ENCODE assay signal across 20 cellular contexts in the genomic region with DNA sequence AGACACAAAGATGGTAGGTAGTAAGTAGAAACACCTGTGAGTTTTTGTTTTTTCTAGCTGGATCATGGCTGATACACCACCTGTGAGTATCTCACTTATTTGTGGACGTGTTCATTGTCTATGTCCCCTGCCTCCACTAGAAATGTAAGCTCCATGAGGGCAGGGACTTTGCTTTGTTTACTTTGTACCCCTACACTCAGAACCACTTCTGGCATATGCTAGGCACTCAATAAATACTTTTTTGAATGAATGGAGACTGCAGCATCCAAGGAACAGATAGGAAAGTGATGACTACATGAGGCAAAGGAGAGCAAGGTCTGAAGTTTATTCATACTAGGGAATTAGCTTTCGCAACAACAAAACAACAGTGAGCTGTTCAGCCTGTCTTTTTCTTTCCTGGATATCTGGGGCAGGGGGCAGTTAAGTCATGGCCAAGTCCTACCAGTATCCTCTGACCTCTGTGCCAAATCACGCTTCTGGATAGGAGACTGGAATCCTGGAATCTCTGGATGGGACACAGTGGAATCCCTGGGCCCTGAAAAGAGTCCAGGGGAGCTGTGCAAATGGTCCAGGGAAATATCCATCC. TPM values are rescaled to one million over a fixed set of nuclear protein-coding genes. Genes with fewer than 3 reads are reported as not detected.
DNase-seq lines count a peak whose midpoint lies in the region; ATAC-seq and TF ChIP-seq lines count a peak whose summit lies in the region.
"Had no signal": no experiment of that assay in that cellular context is flagged by ENCODE, and none has a peak within 500 bp of the region (broad histone marks: within the 10 kb centered on the region; RNA-seq: fewer than 3 reads in every experiment).

No MANE protein-coding gene starts in this region.

- H3K14ac ChIP-seq in IMR-90 (replicated peaks; ENCODE audit: low read depth, low read length) (no peak overlapping the region), trophoblast cell (ENCODE audit: low read length) (no peak overlapping the region)

- H3K36me3 ChIP-seq in IMR-90 (ENCODE audit: control insufficient read depth, insufficient read depth, low read length), result no peaks in the 10 kb centered on the region
- H3K36me3 ChIP-seq in adipocyte (ENCODE audit: control insufficient read depth, insufficient read depth, low read length, severe bottlenecking), result no peaks in the 10 kb centered on the region
- no peaks in the 10 kb centered on the region for H3K36me3 ChIP-seq in trophoblast cell (ENCODE audit: control insufficient read depth in 1 of 2, insufficient read depth in 2 of 2, low read length in 2 of 2)
- H3K36me3 ChIP-seq: HAP-1 had no signal

- H3K23ac ChIP-seq in IMR-90 (ENCODE audit: low read depth, low read length), result no peak overlapping the region
- no peak overlapping the region for H3K23ac ChIP-seq in trophoblast cell (ENCODE audit: low read length)

- H3K9me3 ChIP-seq in IMR-90 (ENCODE audit: control insufficient read depth, insufficient read depth, low read length) (no peaks in the 10 kb centered on the region), adipocyte (ENCODE audit: control insufficient read depth, low read length) (no peaks in the 10 kb centered on the region), trophoblast cell (ENCODE audit: insufficient read depth, low read depth, low read length) (no peaks in the 10 kb centered on the region)
- H3K9me3 ChIP-seq: A549, HAP-1 had no signal

- H3K36me3 Mint-ChIP-seq in activated naive CD4-positive, alpha-beta T cell treated with anti-CD3 and anti-CD28 coated beads, Interleukin-2, amount 10 ng/mL, durations not matched to agents 7 days and 5 days, result no peaks in the 10 kb centered on the region
- H3K36me3 Mint-ChIP-seq in osteocyte (ENCODE audit: unreplicated experiment), result no peaks in the 10 kb centered on the region
- H3K36me3 Mint-ChIP-seq: CD14-positive monocyte; CD8-positive, alpha-beta T cell had no signal

- no peak overlapping the region for H3K27ac Mint-ChIP-seq in activated naive CD4-positive, alpha-beta T cell treated with anti-CD3 and anti-CD28 coated beads, Interleukin-2, amount 10 ng/mL, durations not matched to agents 7 days and 5 days
- H3K27ac Mint-ChIP-seq in osteocyte (ENCODE audit: unreplicated experiment), result no peak overlapping the region
- H3K27ac Mint-ChIP-seq: CD14-positive monocyte; CD8-positive, alpha-beta T cell; HFFc6 had no signal

- H3K27me3 ChIP-seq in IMR-90 (ENCODE audit: control insufficient read depth, insufficient read depth, low read length) (peaks cover 60% of the 10 kb centered on the region), adipocyte (replicated peaks; ENCODE audit: control insufficient read depth, insufficient read depth, low read length) (no peaks in the 10 kb centered on the region), trophoblast cell (ENCODE audit: insufficient read depth, low read length) (no peaks in the 10 kb centered on the region)

- H3K4me2 ChIP-seq in IMR-90 (ENCODE audit: low read depth, low read length) (no peak overlapping the region), trophoblast cell (ENCODE audit: low read length) (no peak overlapping the region)
- H3K4me2 ChIP-seq: A549 had no signal

- CTCF ChIA-PET in IMR-90 (lab: Yijun Ruan, JAX), result interaction anchor here (0.7 to 0.8 kb wide), 2 partner anchors 16 to 54 kb away, joined by 3 read pairs; no protein-coding TSS in a partner anchor
- CTCF ChIA-PET in activated naive CD4-positive, alpha-beta T cell treated with anti-CD3 and anti-CD28 coated beads, Interleukin-2, amount 10 ng/mL, durations not matched to agents 7 days and 5 days (lab: Charles Lee), result interaction anchor here (1.6 to 5.7 kb wide), 3 partner anchors 9 to 53 kb away, joined by 3 to 28 read pairs (median 11); a partner anchor contains a TSS

- H3K79me1 ChIP-seq in IMR-90 (ENCODE audit: low read depth in 1 of 2, low read length in 2 of 2) (no peaks in the 10 kb centered on the region), trophoblast cell (ENCODE audit: low read length) (no peaks in the 10 kb centered on the region)

- no peak for TF ChIP-seq RAD21 in IMR-90 (IDR thresholded peaks at IDR 0.05; ENCODE audit: low read length)

- H2AK9ac ChIP-seq in IMR-90 (replicated peaks; ENCODE audit: low read depth, low read length, poor library complexity), result no peak overlapping the region

- no peaks in the 10 kb centered on the region for H3K9me3 Mint-ChIP-seq in activated naive CD4-positive, alpha-beta T cell treated with anti-CD3 and anti-CD28 coated beads, Interleukin-2, amount 10 ng/mL, durations not matched to agents 7 days and 5 days
- H3K9me3 Mint-ChIP-seq in osteocyte (ENCODE audit: unreplicated experiment), result no peaks in the 10 kb centered on the region
- H3K9me3 Mint-ChIP-seq: CD8-positive, alpha-beta T cell; HFFc6 had no signal

- H2AK5ac ChIP-seq in IMR-90 (ENCODE audit: low read depth, low read length) (no peak overlapping the region), trophoblast cell (ENCODE audit: low read length) (no peak overlapping the region)

- dilution Hi-C loops in IMR-90 (cut with HindIII; ENCODE audit: low sequenced_read_pairs, unreplicated experiment), result no loop called here

- DNase-seq in IMR-90 (no peak), adipocyte (ENCODE audit: low read depth) (peak; percentile 23), fibroblast of gingiva (ENCODE audit: low read depth) (peak; percentile 12), trophoblast cell (peak; percentile 52 to 75), osteocyte (ENCODE audit: extremely low spot score, unreplicated experiment) (no peak), T1000 (lab: John Stamatoyannopoulos, UW) (no peak)
- no peak for DNase-seq in activated naive CD4-positive, alpha-beta T cell treated with anti-CD3 and anti-CD28 coated beads, Interleukin-2, amount 10 ng/mL, durations not matched to agents 7 days and 5 days
- DNase-seq: CD8-positive, alpha-beta T cell; COR-L47; DND-41; GDM1; HFFc6 had no signal

- H4K12ac ChIP-seq in trophoblast cell (ENCODE audit: low read depth, low read length), result no peak overlapping the region

- no peaks in the 10 kb centered on the region for H4K20me1 ChIP-seq in IMR-90 (ENCODE audit: insufficient read depth, low read length)

- H3K9ac ChIP-seq in IMR-90 (ENCODE audit: low read depth, low read length) (no peak overlapping the region), adipocyte (ENCODE audit: low read length) (no peak overlapping the region), trophoblast cell (ENCODE audit: low read length) (no peak overlapping the region)

- no CpG with 5 or more reads among the region's 3 CpGs for WGBS in IMR-90 (ENCODE audit: extremely low coverage in 2 of 2, insufficient read length in 1 of 2), 2 experiments
- no CpG with 5 or more reads among the region's 3 CpGs for WGBS in trophoblast cell (ENCODE audit: extremely low coverage, insufficient coverage, insufficient read length)

- H3K27ac ChIP-seq in IMR-90 (ENCODE audit: insufficient read depth, low read length), result no peak overlapping the region
- H3K27ac ChIP-seq in trophoblast cell (ENCODE audit: low read depth, low read length), result no peak overlapping the region
- H3K27ac ChIP-seq: A549 had no signal

- no peak overlapping the region for H2BK120ac ChIP-seq in IMR-90 (ENCODE audit: low read depth, low read length)
- H2BK120ac ChIP-seq in trophoblast cell (ENCODE audit: insufficient read depth, low read length, poor library complexity), result no peak overlapping the region

- H3K4me3 ChIP-seq in IMR-90 (ENCODE audit: insufficient read depth, low read depth, low read length) (no peak overlapping the region), adipocyte (ENCODE audit: low read length) (no peak overlapping the region), trophoblast cell (ENCODE audit: low read depth, low read length) (no peak overlapping the region)
- H3K4me3 ChIP-seq: A549, HAP-1 had no signal

- H2BK5ac ChIP-seq in IMR-90 (ENCODE audit: low read depth, low read length, poor library complexity, severe bottlenecking) (no peak overlapping the region), trophoblast cell (ENCODE audit: low read depth, low read length, poor library complexity) (no peak overlapping the region)

- H2BK20ac ChIP-seq in IMR-90 (ENCODE audit: low read depth, low read length), result no peak overlapping the region

- no peak overlapping the region for H2BK15ac ChIP-seq in IMR-90 (ENCODE audit: low read depth, low read length)

- TF ChIP-seq CTCF in IMR-90 (conservative IDR thresholded peaks at IDR 0.05; ENCODE audit: low read depth, low read length) (no peak), osteocyte (IDR thresholded peaks at IDR 0.05) (no peak)

- no peak overlapping the region for H4K8ac ChIP-seq in IMR-90 (ENCODE audit: low read depth in 2 of 2, low read length in 2 of 2)
- H4K8ac ChIP-seq in trophoblast cell (ENCODE audit: low read depth, low read length), result no peak overlapping the region

- H4K91ac ChIP-seq in IMR-90 (ENCODE audit: insufficient read depth, low read depth, low read length) (no peak overlapping the region), trophoblast cell (ENCODE audit: low read depth, low read length) (no peak overlapping the region)

- no peak overlapping the region for H4K5ac ChIP-seq in IMR-90 (ENCODE audit: low read depth, low read length)

- H2AFZ ChIP-seq in IMR-90 (replicated peaks; ENCODE audit: low read length, poor library complexity) (no peak overlapping the region), trophoblast cell (ENCODE audit: insufficient read depth, low read length, poor library complexity) (no peak overlapping the region)

- H2BK12ac ChIP-seq in trophoblast cell (ENCODE audit: low read length), result no peak overlapping the region

- H3K4me1 ChIP-seq in IMR-90 (ENCODE audit: control insufficient read depth, insufficient read depth, low read length) (no peaks in the 10 kb centered on the region), adipocyte (ENCODE audit: control insufficient read depth, insufficient read depth, low read length) (peaks cover 47% of the 10 kb centered on the region), trophoblast cell (ENCODE audit: control insufficient read depth in 1 of 2, insufficient read depth in 2 of 2, low read length in 2 of 2) (peaks cover 0 to 3% of the 10 kb centered on the region in 2 experiments)
- H3K4me1 ChIP-seq: A549, HAP-1 had no signal

- no peak overlapping the region for H3K56ac ChIP-seq in IMR-90 (ENCODE audit: extremely low read depth, insufficient read depth, low read length)

- H3K27me3 Mint-ChIP-seq in activated naive CD4-positive, alpha-beta T cell treated with anti-CD3 and anti-CD28 coated beads, Interleukin-2, amount 10 ng/mL, durations not matched to agents 7 days and 5 days, result peaks cover 41% of the 10 kb centered on the region
- peaks cover 53% of the 10 kb centered on the region for H3K27me3 Mint-ChIP-seq in osteocyte (ENCODE audit: unreplicated experiment)

- no TSS peak for BruUV-seq in IMR-90 (replicated peaks; lab: Mats Ljungman, UMichigan)

- H3K9me1 ChIP-seq in IMR-90 (ENCODE audit: insufficient read depth, low read length), result no peaks in the 10 kb centered on the region

- H3K79me2 ChIP-seq in trophoblast cell (ENCODE audit: control insufficient read depth, insufficient read depth, low read length, poor library complexity), result no peaks in the 10 kb centered on the region

- H3K4me3 Mint-ChIP-seq in activated naive CD4-positive, alpha-beta T cell treated with anti-CD3 and anti-CD28 coated beads, Interleukin-2, amount 10 ng/mL, durations not matched to agents 7 days and 5 days, result no peak overlapping the region
- no peak overlapping the region for H3K4me3 Mint-ChIP-seq in osteocyte (ENCODE audit: unreplicated experiment)
- H3K4me3 Mint-ChIP-seq: CD14-positive monocyte; CD8-positive, alpha-beta T cell; HFFc6 had no signal

- ATAC-seq in IMR-90 (ENCODE audit: low read depth), result peak; percentile 51
- no peak for ATAC-seq in HG02623 (IDR thresholded peaks at IDR 0.05; ENCODE audit: unreplicated experiment)
- ATAC-seq: A549; CD8-positive, alpha-beta T cell had no signal

- intact Hi-C loops in IMR-90 (cut with micrococcal nuclease), result no loop called here

- H3K18ac ChIP-seq in IMR-90 (ENCODE audit: low read depth, low read length) (no peak overlapping the region), trophoblast cell (ENCODE audit: low read length) (no peak overlapping the region)

- no peaks in the 10 kb centered on the region for H3K4me1 Mint-ChIP-seq in activated naive CD4-positive, alpha-beta T cell treated with anti-CD3 and anti-CD28 coated beads, Interleukin-2, amount 10 ng/mL, durations not matched to agents 7 days and 5 days
- peaks cover 3% of the 10 kb centered on the region for H3K4me1 Mint-ChIP-seq in osteocyte (ENCODE audit: unreplicated experiment)
- H3K4me1 Mint-ChIP-seq: CD14-positive monocyte had no signal

- in situ Hi-C loops in IMR-90 (cut with MboI; ENCODE audit: low sequenced_read_pairs), result no loop called here

- no peak overlapping the region for H3K4ac ChIP-seq in IMR-90 (ENCODE audit: low read depth, low read length)
- H3K4ac ChIP-seq in trophoblast cell (ENCODE audit: low read depth, low read length), result no peak overlapping the region

- no peak for TF ChIP-seq POLR2A in IMR-90 (IDR thresholded peaks at IDR 0.05; ENCODE audit: low read depth, low read length)

- POLR2A ChIA-PET in IMR-90 (lab: Charles Lee; ENCODE audit: unreplicated experiment), result no interaction called here

RNA-seq across cellular contexts. Expression of a gene that starts 11.6 kb away (rescaled TPM):
- total RNA-seq in IMR-90 (2012; rRNA removed), result not detected in 2 replicates
- not detected in 2 replicates for polyA plus RNA-seq in IMR-90 (2012; rRNA removed)
- not detected in 2 replicates for polyA plus RNA-seq in IMR-90 (2012; cell fraction: cytosol; rRNA removed)
- polyA plus RNA-seq in IMR-90 (2012; cell fraction: nucleus; rRNA removed; ENCODE audit: low replicate concordance), result not detected in 2 replicates
- not detected in 2 replicates for polyA plus RNA-seq in trophoblast cell (2013)
- total RNA-seq in osteocyte, result not detected in 2 replicates
- total RNA-seq: CD8-positive, alpha-beta T cell; H1; HFFc6; HT-29 had no signal
- polyA plus RNA-seq: A549, AG04450, BJ, H1 had no signal

RNA-seq across cellular contexts. Expression of a gene that starts 34.3 kb away (rescaled TPM):
- total RNA-seq in IMR-90 (2012; rRNA removed), result not detected in 2 replicates
- polyA plus RNA-seq in IMR-90 (2012; rRNA removed), result not detected in 2 replicates
- not detected in 2 replicates for polyA plus RNA-seq in IMR-90 (2012; cell fraction: cytosol; rRNA removed)
- not detected in 2 replicates for polyA plus RNA-seq in IMR-90 (2012; cell fraction: nucleus; rRNA removed; ENCODE audit: low replicate concordance)
- 0.10 and 0.11 TPM in 2 replicates for polyA plus RNA-seq in trophoblast cell (2013)
- total RNA-seq in osteocyte, result not detected in 2 replicates
- total RNA-seq: CD8-positive, alpha-beta T cell; H1; HFFc6; HT-29 had no signal
- polyA plus RNA-seq: A549, AG04450, BJ, CD14-positive monocyte, H1 had no signal

RNA-seq across cellular contexts. Expression of a gene that starts 47.2 kb away (rescaled TPM):
- 33.9 and 40.3 TPM in 2 replicates for total RNA-seq in IMR-90 (2012; rRNA removed)
- polyA plus RNA-seq in IMR-90 (2012; rRNA removed), result 33.4 and 34.9 TPM in 2 replicates
- polyA plus RNA-seq in IMR-90 (2012; cell fraction: cytosol; rRNA removed), result 15.8 and 18.6 TPM in 2 replicates
- 16.6 and 32.5 TPM in 2 replicates for polyA plus RNA-seq in IMR-90 (2012; cell fraction: nucleus; rRNA removed; ENCODE audit: low replicate concordance)
- 56.8 and 61.3 TPM in 2 replicates for polyA plus RNA-seq in trophoblast cell (2013)
- 39.4 and 39.6 TPM in 2 replicates for total RNA-seq in osteocyte

Comparison
In these comparisons a context has a peak if more than half of its experiments do, and no peak if none do; other contexts are left out.
1. DNase-seq: peak in adipocyte (single experiment), fibroblast of gingiva (single experiment) and trophoblast cell (2 of 2); none in IMR-90 (single experiment), activated naive CD4-positive, alpha-beta T cell treated with anti-CD3 and anti-CD28 coated beads, Interleukin-2, amount 10 ng/mL, durations not matched to agents 7 days and 5 days (single experiment), osteocyte (single experiment) and T1000 (single experiment).